ENCODE assay signal across 10 cellular contexts in the genomic region with DNA sequence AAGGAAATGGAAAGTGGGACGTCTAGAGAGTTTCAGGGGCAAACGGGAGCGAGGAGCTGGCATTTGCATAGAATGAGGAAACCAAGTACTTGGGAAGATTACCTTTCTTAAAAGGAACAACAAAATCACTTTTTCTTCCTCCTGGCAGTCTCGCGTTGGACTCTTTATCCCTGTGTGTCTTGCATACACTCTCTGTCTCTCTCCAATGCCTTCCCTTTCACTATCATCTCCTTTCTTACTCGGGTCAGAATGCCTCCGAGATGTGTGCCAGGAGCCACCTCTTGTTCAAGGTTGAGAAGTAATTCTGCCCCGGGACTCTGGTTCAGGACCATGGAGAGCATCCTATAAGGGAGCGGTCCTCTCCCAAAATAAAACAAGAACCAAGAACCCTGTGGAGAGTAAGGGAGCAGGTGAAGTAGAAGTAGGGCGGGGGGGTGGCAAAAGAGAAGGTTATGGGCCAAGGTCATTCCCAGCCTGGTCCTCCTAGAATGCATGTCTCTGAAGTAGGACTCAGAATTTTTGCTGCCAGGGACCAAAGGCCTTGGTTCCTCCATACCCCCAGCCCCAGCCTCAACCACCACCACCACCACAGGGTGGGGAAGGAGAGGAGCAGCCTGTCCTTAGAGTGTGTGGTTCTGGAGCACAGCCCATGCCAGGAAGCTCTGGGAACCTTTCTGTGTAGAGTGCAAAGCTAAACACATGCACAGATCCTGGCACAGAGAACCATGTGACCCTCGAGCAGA.
DNase-seq lines count a peak whose midpoint lies in the region; ATAC-seq and TF ChIP-seq lines count a peak whose summit lies in the region.
"Had no signal": no experiment of that assay in that cellular context is flagged by ENCODE, and none has a peak within 500 bp of the region (broad histone marks: within the 10 kb centered on the region; RNA-seq: fewer than 3 reads in every experiment).

No MANE protein-coding gene starts in this region.

- POLR2A ChIA-PET in A673 (lab: Charles Lee; ENCODE audit: low non-redundant PET) = no interaction called here

- no peaks in the 10 kb centered on the region for H3K9me3 ChIP-seq in A673 (ENCODE audit: low read depth, low read length, poor library complexity, severe bottlenecking)
- no peaks in the 10 kb centered on the region for H3K9me3 ChIP-seq in GM23248 (ENCODE audit: low read depth)
- H3K9me3 ChIP-seq: esophagus muscularis mucosa had no signal

- H3K27me3 ChIP-seq in A673 (replicated peaks; ENCODE audit: insufficient read depth, low read depth, low read length, poor library complexity) (peaks cover 57% of the 10 kb centered on the region), GM23248 (replicated peaks; ENCODE audit: insufficient read depth) (peaks cover 41% of the 10 kb centered on the region), dorsolateral prefrontal cortex (peaks cover 0 to 2% (median 0%) of the 10 kb centered on the region in 45 donors)

- H3K36me3 ChIP-seq in A673 (ENCODE audit: insufficient read depth, low read length, poor library complexity, severe bottlenecking) (no peaks in the 10 kb centered on the region), GM23248 (ENCODE audit: low read depth) (no peaks in the 10 kb centered on the region)
- H3K36me3 ChIP-seq: esophagus muscularis mucosa had no signal

- H3K79me2 ChIP-seq in GM23248 (ENCODE audit: insufficient read depth) = no peaks in the 10 kb centered on the region

- in situ Hi-C loops in GM23248 (cut with MboI) = no loop called here

- H3K4me3 ChIP-seq in A673 (ENCODE audit: low read depth, low read length, poor library complexity, severe bottlenecking) = no peak overlapping the region
- no peak overlapping the region for H3K4me3 ChIP-seq in GM23248
- no peak overlapping the region for H3K4me3 ChIP-seq in dorsolateral prefrontal cortex
- H3K4me3 ChIP-seq: esophagus muscularis mucosa had no signal

- H3F3A ChIP-seq in GM23248 (ENCODE audit: insufficient read depth) = no peaks in the 10 kb centered on the region

- no peaks in the 10 kb centered on the region for H3K9me2 ChIP-seq in GM23248 (ENCODE audit: insufficient read depth)

- DNase-seq in A673 (ENCODE audit: low spot score) (peak; percentile 65), GM23248 (peak; percentile 53), SW480 (ENCODE audit: low spot score) (peak; percentile 30), germinal center (ENCODE audit: low spot score) (peak; percentile 33), dorsolateral prefrontal cortex (no peak), DMS153 (lab: John Stamatoyannopoulos, UW) (no peak)

- H4K20me1 ChIP-seq in GM23248 (ENCODE audit: insufficient read depth) = no peaks in the 10 kb centered on the region

- BruUV-seq in A673 (replicated peaks; lab: Mats Ljungman, UMichigan) = no TSS peak

- WGBS in GM23248 (ENCODE audit: low coverage in 1 of 2, low lambda C conversion rate in 2 of 2, missing lambda C conversion rate in 2 of 2), 2 experiments = 5 to 7% methylated on average over 11 of the region's 11 CpGs

- ATAC-seq in HG03520 (IDR thresholded peaks at IDR 0.05; ENCODE audit: unreplicated experiment) (no peak), HG02610 (IDR thresholded peaks at IDR 0.05; ENCODE audit: unreplicated experiment) (no peak)

- no peak overlapping the region for H2AFZ ChIP-seq in GM23248

- TF ChIP-seq CTCF in A673 (conservative IDR thresholded peaks at IDR 0.05; ENCODE audit: low read depth, low read length) (no peak), dorsolateral prefrontal cortex (IDR thresholded peaks at IDR 0.05 in 54 of 56, conservative IDR thresholded peaks at IDR 0.05 in 2 of 56; ENCODE audit: low read depth in 1 of 56, partially characterized antibody in 56 of 56) (no peak)

- intact Hi-C loops in A673 (cut with micrococcal nuclease; ENCODE audit: unreplicated experiment) (no loop called here), dorsolateral prefrontal cortex (cut with DNase I) (no loop called here)

- H3K9ac ChIP-seq in GM23248 = no peak overlapping the region

- no peak overlapping the region for H3K4me2 ChIP-seq in GM23248 (ENCODE audit: unreplicated experiment)

- CTCF ChIA-PET in A673 (lab: Charles Lee) = no interaction called here

- no peak overlapping the region for H3K27ac ChIP-seq in A673 (ENCODE audit: low read depth, low read length, poor library complexity, severe bottlenecking)
- H3K27ac ChIP-seq in GM23248 = no peak overlapping the region
- peak overlapping the region in 21 of 59 donors; percentile 2 to 84 (median 41) for H3K27ac ChIP-seq in dorsolateral prefrontal cortex
- H3K27ac ChIP-seq: esophagus muscularis mucosa, VCaP had no signal

- no peaks in the 10 kb centered on the region for H3K4me1 ChIP-seq in A673 (ENCODE audit: insufficient read depth, low read length, poor library complexity, severe bottlenecking)
- H3K4me1 ChIP-seq in GM23248 (ENCODE audit: insufficient read depth) = no peaks in the 10 kb centered on the region

Comparison
In these comparisons a context has a peak if more than half of its experiments do, and no peak if none do; other contexts are left out.
1. DNase-seq: peak in A673 (single experiment), GM23248 (single experiment), SW480 (single experiment) and germinal center (single experiment); none in dorsolateral prefrontal cortex (0 of 10) and DMS153 (single experiment).